Comparison of ENCODE assay signal across 11 cellular contexts in the genomic region with DNA sequence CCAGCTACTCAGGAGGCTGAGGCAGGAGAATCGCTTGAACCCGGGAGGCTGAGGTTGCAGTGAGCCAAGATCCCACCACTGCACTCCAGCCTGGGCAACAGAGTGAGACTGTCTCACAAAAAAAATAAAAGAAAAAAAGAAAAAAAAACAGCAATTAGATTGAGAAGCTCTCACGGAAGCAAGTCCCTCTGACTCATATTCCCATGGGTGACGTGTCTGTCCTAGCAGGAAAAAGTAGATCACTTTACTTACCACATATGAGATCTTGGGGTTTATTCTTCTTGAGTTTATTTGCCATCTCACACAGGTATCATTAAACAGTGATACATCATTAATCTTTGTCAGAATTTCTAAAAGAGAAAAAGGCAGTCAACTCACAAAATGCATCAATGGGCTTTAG.
DNase-seq lines count a peak whose midpoint lies in the region; ATAC-seq and TF ChIP-seq lines count a peak whose summit lies in the region.
"Had no signal": no experiment of that assay in that cellular context is flagged by ENCODE, and none has a peak within 500 bp of the region (broad histone marks: within the 10 kb centered on the region; RNA-seq: fewer than 3 reads in every experiment).

No MANE protein-coding gene starts in this region.

- DNase-seq in HCEC 1CT = peak; percentile 76
- peak; percentile 34 for DNase-seq in SK-MEL-5 (ENCODE audit: low read depth, low spot score)
- peak; percentile 93 for DNase-seq in fibroblast of mammary gland (ENCODE audit: low read depth)
- DNase-seq in stimulated activated naive B cell treated with anti-CD40 and anti-IgM and Interleukin-4, amounts not matched to agents 10 μg/mL and 1 μg/mL and 100 μg/mL, for 72 hours = no peak
- DNase-seq in NCI-H2081 treated with DMSO at 0.1 percent for 48 hours (lab: John Stamatoyannopoulos, UW) = no peak
- no peak for DNase-seq in NAMALWA (ENCODE audit: low spot score)
- DNase-seq: NCI-H1694, tibial artery had no signal

- peak overlapping the region; percentile 25 for H3K27ac Mint-ChIP-seq in stimulated activated naive B cell treated with anti-CD40 and anti-IgM and Interleukin-4, amounts not matched to agents 10 μg/mL and 1 μg/mL and 100 μg/mL, for 72 hours

- no peak overlapping the region for H3K4me3 ChIP-seq in fibroblast of mammary gland (ENCODE audit: control insufficient read depth, low read depth, low read length)
- H3K4me3 ChIP-seq: ascending aorta, tibial artery had no signal

- H3K9me3 Mint-ChIP-seq in stimulated activated naive B cell treated with anti-CD40 and anti-IgM and Interleukin-4, amounts not matched to agents 10 μg/mL and 1 μg/mL and 100 μg/mL, for 72 hours = no peaks in the 10 kb centered on the region
- H3K9me3 Mint-ChIP-seq: naive thymus-derived CD8-positive, alpha-beta T cell had no signal

- peaks cover 14 to 19% of the 10 kb centered on the region in 2 donors for H3K36me3 Mint-ChIP-seq in stimulated activated naive B cell treated with anti-CD40 and anti-IgM and Interleukin-4, amounts not matched to agents 10 μg/mL and 1 μg/mL and 100 μg/mL, for 72 hours

- ATAC-seq in stimulated activated naive B cell treated with anti-CD40 and anti-IgM and Interleukin-4, amounts not matched to agents 10 μg/mL and 1 μg/mL and 100 μg/mL, for 72 hours (replicated peaks) = peak; percentile 26 to 60
- ATAC-seq in HG02870 (IDR thresholded peaks at IDR 0.05; ENCODE audit: unreplicated experiment) = no peak

- H3K4me3 Mint-ChIP-seq in stimulated activated naive B cell treated with anti-CD40 and anti-IgM and Interleukin-4, amounts not matched to agents 10 μg/mL and 1 μg/mL and 100 μg/mL, for 72 hours = peak overlapping the region in 1 of 2 donors; percentile 35
- H3K4me3 Mint-ChIP-seq: naive thymus-derived CD8-positive, alpha-beta T cell had no signal

- in situ Hi-C loops in SK-MEL-5 (cut with HindIII; ENCODE audit: low pct_unique_long_range_greater_than_20kb, low sequenced_read_pairs) = no loop called here

- no peaks in the 10 kb centered on the region for H3K27me3 Mint-ChIP-seq in stimulated activated naive B cell treated with anti-CD40 and anti-IgM and Interleukin-4, amounts not matched to agents 10 μg/mL and 1 μg/mL and 100 μg/mL, for 72 hours
- H3K27me3 Mint-ChIP-seq: naive thymus-derived CD8-positive, alpha-beta T cell had no signal

- H3K4me1 Mint-ChIP-seq in stimulated activated naive B cell treated with anti-CD40 and anti-IgM and Interleukin-4, amounts not matched to agents 10 μg/mL and 1 μg/mL and 100 μg/mL, for 72 hours = peaks cover 28 to 51% of the 10 kb centered on the region in 2 donors

- no peak for TF ChIP-seq CTCF in fibroblast of mammary gland (conservative IDR thresholded peaks at IDR 0.05; ENCODE audit: control insufficient read depth, insufficient read depth, low read depth, low read length)

Comparison
In these comparisons a context has a peak if more than half of its experiments do, and no peak if none do; other contexts are left out.
1. DNase-seq: peak in HCEC 1CT (single experiment), SK-MEL-5 (single experiment) and fibroblast of mammary gland (single experiment); none in stimulated activated naive B cell treated with anti-CD40 and anti-IgM and Interleukin-4, amounts not matched to agents 10 μg/mL and 1 μg/mL and 100 μg/mL, for 72 hours (single experiment), NCI-H2081 treated with DMSO at 0.1 percent for 48 hours (single experiment) and NAMALWA (single experiment).